In genomic region chr2:80062298-80062697, GRCh38 we compare ENCODE assay signal across 7 cellular contexts.
"Had no signal": no experiment of that assay in that cellular context is flagged by ENCODE, and none has a peak within 500 bp of the region (broad histone marks: within the 10 kb centered on the region; RNA-seq: fewer than 3 reads in every experiment).

No MANE protein-coding gene starts in this region.

- H2AFZ ChIP-seq: GM23338 had no signal

- H3K27ac Mint-ChIP-seq: GM23338, H9 had no signal

- FAIRE-seq: H1, H54, HTR-8/SVneo had no signal

- H3K4me3 ChIP-seq: GM23338 had no signal

- H3K4me3 Mint-ChIP-seq: GM23338, H9 had no signal

- ATAC-seq: GM23338 had no signal

- DNase-seq: H9, HCEC 1CT, KBM-7 had no signal

- H3K4me2 ChIP-seq: GM23338 had no signal

- H3K9me3 Mint-ChIP-seq: GM23338, H9 had no signal
